1 cellular context compared by ENCODE assay signal in the genomic region with DNA sequence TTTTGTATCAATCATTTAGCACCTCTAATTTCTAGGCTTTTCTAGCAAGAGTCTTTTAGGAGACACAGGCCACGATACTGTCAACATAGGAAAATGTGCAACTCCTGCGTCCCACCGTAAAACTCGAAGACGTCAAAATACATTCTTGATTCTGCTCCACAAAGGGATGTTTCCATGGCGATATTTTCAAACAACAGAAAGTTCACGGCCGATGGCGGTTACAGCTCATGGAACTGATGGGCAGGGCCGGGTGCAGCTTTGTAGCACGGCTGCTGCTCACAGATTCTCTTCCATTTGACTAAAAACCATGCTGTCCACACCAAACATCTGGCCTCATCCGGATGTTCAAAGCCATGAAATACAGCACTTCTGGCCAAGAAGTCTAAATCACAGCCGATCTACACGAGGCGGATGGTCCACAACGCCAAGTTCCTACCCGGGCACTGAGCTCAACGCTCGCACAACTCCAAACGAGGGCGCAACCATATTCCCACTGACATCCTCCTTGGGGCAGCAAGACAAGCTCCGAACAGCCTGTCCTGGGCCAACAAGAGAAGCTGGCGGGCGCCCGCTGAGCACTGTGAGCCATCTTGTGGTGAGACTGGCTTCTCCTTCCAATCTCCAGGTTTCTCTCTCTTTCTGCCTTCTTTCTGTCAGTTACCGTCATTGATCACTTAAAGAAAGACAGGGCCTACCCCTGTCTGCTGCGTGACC.
TF ChIP-seq lines count a peak whose summit lies in the region.

No MANE protein-coding gene starts in this region.

TF ChIP-seq in K562, 482 proteins besides CTCF, POLR2A, EP300 and RAD21 (continued from another document):
- TF ChIP-seq, protein P1, sequence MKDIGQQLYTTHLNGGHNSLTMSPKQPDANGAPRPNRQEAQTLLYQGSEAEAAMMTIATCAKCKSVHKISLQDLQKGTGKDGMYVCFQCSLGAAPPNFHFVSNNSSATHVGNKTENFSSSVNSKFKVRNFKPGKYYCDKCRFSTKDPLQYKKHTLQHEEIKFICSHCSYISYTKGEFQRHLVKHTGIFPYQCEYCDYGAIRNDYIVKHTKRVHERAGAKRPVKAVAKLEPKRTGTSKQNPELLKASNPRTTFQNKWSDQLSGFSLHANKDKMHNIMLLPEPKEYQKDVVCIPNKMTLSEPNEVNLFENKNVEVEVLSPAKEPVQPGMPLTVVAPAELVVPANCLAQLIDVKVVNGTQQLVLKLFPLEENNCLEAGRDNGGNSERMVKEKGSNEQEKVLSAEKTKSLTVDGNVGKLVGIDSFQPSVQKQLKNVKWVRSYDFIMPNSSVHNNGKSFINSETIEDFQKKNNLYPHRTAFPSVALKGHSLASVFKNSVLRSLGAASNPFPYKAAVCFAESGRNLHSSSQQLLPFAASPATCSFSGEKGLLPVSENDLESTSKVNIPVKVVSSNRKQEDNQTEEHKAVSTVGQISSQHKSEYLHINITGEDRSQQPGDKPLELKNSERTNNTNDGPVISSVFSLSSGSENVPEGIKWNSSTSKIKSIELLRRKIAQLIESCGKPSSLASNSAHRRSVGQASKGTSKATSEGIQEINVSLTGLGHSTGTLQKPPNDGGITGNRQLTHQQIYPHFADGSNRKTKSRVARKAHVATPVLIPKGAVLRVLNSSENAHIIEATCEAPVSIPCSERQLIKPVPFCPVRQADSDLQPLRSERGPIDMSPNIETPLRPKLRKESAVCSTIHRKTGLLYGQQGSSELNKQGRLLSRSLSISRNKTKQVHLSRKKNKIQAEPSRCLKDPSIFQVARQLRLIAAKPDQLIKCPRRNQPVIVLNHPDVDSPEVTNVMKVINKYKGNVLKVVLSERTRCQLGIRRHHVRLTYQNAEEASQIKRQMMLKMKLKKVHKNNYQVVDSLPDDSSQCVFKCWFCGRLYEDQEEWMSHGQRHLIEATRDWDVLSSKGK (CRISPR knock-in tag; IDR thresholded peaks at IDR 0.05): no peak
- TF ChIP-seq LEF1 (IDR thresholded peaks at IDR 0.05) (no peak), ARID2 (IDR thresholded peaks at IDR 0.05) (no peak), RBM22 (IDR thresholded peaks at IDR 0.05; ENCODE audit: low read depth, low read length, poor library complexity, severe bottlenecking) (peak; percentile 46), SMAD2 (IDR thresholded peaks at IDR 0.05; ENCODE audit: low read depth, low read length) (no peak), RFX1 (IDR thresholded peaks at IDR 0.05) (peak; percentile 43), TAF15 (IDR thresholded peaks at IDR 0.05; ENCODE audit: low read depth, low read length) (no peak), ZNF253 (CRISPR knock-in tag; conservative IDR thresholded peaks at IDR 0.05) (no peak), POLR2G (IDR thresholded peaks at IDR 0.05; ENCODE audit: low read depth, low read length) (0 out of 2 replicates have a peak, but pooled peaks have one; percentile 27)
- TF ChIP-seq, protein P2, sequence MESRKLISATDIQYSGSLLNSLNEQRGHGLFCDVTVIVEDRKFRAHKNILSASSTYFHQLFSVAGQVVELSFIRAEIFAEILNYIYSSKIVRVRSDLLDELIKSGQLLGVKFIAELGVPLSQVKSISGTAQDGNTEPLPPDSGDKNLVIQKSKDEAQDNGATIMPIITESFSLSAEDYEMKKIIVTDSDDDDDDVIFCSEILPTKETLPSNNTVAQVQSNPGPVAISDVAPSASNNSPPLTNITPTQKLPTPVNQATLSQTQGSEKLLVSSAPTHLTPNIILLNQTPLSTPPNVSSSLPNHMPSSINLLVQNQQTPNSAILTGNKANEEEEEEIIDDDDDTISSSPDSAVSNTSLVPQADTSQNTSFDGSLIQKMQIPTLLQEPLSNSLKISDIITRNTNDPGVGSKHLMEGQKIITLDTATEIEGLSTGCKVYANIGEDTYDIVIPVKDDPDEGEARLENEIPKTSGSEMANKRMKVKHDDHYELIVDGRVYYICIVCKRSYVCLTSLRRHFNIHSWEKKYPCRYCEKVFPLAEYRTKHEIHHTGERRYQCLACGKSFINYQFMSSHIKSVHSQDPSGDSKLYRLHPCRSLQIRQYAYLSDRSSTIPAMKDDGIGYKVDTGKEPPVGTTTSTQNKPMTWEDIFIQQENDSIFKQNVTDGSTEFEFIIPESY (CRISPR knock-in tag; IDR thresholded peaks at IDR 0.05): peak; percentile 97
- TF ChIP-seq, protein P3, sequence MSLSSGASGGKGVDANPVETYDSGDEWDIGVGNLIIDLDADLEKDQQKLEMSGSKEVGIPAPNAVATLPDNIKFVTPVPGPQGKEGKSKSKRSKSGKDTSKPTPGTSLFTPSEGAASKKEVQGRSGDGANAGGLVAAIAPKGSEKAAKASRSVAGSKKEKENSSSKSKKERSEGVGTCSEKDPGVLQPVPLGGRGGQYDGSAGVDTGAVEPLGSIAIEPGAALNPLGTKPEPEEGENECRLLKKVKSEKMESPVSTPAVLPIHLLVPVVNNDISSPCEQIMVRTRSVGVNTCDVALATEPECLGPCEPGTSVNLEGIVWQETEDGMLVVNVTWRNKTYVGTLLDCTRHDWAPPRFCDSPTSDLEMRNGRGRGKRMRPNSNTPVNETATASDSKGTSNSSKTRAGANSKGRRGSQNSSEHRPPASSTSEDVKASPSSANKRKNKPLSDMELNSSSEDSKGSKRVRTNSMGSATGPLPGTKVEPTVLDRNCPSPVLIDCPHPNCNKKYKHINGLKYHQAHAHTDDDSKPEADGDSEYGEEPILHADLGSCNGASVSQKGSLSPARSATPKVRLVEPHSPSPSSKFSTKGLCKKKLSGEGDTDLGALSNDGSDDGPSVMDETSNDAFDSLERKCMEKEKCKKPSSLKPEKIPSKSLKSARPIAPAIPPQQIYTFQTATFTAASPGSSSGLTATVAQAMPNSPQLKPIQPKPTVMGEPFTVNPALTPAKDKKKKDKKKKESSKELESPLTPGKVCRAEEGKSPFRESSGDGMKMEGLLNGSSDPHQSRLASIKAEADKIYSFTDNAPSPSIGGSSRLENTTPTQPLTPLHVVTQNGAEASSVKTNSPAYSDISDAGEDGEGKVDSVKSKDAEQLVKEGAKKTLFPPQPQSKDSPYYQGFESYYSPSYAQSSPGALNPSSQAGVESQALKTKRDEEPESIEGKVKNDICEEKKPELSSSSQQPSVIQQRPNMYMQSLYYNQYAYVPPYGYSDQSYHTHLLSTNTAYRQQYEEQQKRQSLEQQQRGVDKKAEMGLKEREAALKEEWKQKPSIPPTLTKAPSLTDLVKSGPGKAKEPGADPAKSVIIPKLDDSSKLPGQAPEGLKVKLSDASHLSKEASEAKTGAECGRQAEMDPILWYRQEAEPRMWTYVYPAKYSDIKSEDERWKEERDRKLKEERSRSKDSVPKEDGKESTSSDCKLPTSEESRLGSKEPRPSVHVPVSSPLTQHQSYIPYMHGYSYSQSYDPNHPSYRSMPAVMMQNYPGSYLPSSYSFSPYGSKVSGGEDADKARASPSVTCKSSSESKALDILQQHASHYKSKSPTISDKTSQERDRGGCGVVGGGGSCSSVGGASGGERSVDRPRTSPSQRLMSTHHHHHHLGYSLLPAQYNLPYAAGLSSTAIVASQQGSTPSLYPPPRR (CRISPR knock-in tag; IDR thresholded peaks at IDR 0.05; ENCODE audit: borderline replicate concordance): no peak
